In genomic region chr3:169241928-169242751, GRCh38 we compare ENCODE assay signal across 9 cellular contexts.
A peak's percentile ranks its signal among the peaks of the same experiment; 100 is the strongest.
DNase-seq lines count a peak whose midpoint lies in the region; ATAC-seq and TF ChIP-seq lines count a peak whose summit lies in the region.
"Had no signal": no experiment of that assay in that cellular context is flagged by ENCODE, and none has a peak within 500 bp of the region (broad histone marks: within the 10 kb centered on the region; RNA-seq: fewer than 3 reads in every experiment).

No MANE protein-coding gene starts in this region.

- H3K4me3 ChIP-seq in BE2C (ENCODE audit: low read depth, low read length) (peak overlapping the region; percentile 67), SK-N-MC (peak overlapping the region; percentile 83)

- TF ChIP-seq CTCF in BE2C (IDR thresholded peaks at IDR 0.05; ENCODE audit: low read depth, low read length) (no peak), osteocyte (IDR thresholded peaks at IDR 0.05) (no peak)

- H3K4me1 Mint-ChIP-seq in osteocyte (ENCODE audit: unreplicated experiment): peaks cover 52% of the 10 kb centered on the region

- H3K36me3 ChIP-seq in BE2C (no peaks in the 10 kb centered on the region), SK-N-MC (ENCODE audit: insufficient read depth, low read length) (no peaks in the 10 kb centered on the region)

- no peaks in the 10 kb centered on the region for H3K9me3 ChIP-seq in BE2C
- H3K9me3 ChIP-seq in SK-N-MC (ENCODE audit: low read depth, low read length): no peaks in the 10 kb centered on the region

- no peaks in the 10 kb centered on the region for H3K36me3 Mint-ChIP-seq in osteocyte (ENCODE audit: unreplicated experiment)

- H3K9me3 Mint-ChIP-seq in osteocyte (ENCODE audit: unreplicated experiment): no peaks in the 10 kb centered on the region

- DNase-seq in BE2C (peak; percentile 50), SK-N-MC (ENCODE audit: low read depth, low spot score) (no peak), head of caudate nucleus (peak in 26 of 42 donors; percentile 3 to 52 (median 18)), osteocyte (ENCODE audit: extremely low spot score, unreplicated experiment) (no peak), DMS53 treated with DMSO at 0.1 percent for 48 hours (lab: John Stamatoyannopoulos, UW; ENCODE audit: unreplicated experiment) (no peak), NK-92 (lab: John Stamatoyannopoulos, UW; ENCODE audit: unreplicated experiment) (no peak)
- no peak for DNase-seq in stimulated activated naive CD4-positive, alpha-beta T cell (lab: John Stamatoyannopoulos, UW)
- DNase-seq: stimulated activated CD4-positive, alpha-beta T cell treated with anti-CD3 and anti-CD28 coated beads, Interleukin-2, amount 100 ng/mL, for 24 hours had no signal

- H3K4me1 ChIP-seq in BE2C: peaks cover 5% of the 10 kb centered on the region; the same call in 1 of the 2 replicates

- peak overlapping the region; percentile 62 for H3K9ac ChIP-seq in SK-N-MC (ENCODE audit: insufficient read length)

- peak overlapping the region; percentile 89 for H3K4me3 Mint-ChIP-seq in osteocyte (ENCODE audit: unreplicated experiment)

- peak overlapping the region; percentile 97 for H3K27ac ChIP-seq in SK-N-MC

- ATAC-seq in GM18861 (IDR thresholded peaks at IDR 0.05; ENCODE audit: unreplicated experiment): no peak

- intact Hi-C loops in head of caudate nucleus (cut with DNase I): no loop called here

- H3K27me3 ChIP-seq in BE2C: no peaks in the 10 kb centered on the region

- no peaks in the 10 kb centered on the region for H3K27me3 Mint-ChIP-seq in osteocyte (ENCODE audit: unreplicated experiment)

- H3K27ac Mint-ChIP-seq in osteocyte (ENCODE audit: unreplicated experiment): peak overlapping the region; percentile 98

Comparison
In these comparisons a context has a peak if more than half of its experiments do, and no peak if none do; other contexts are left out.
1. DNase-seq: peak in BE2C (single experiment) and head of caudate nucleus (26 of 42); none in SK-N-MC (single experiment), osteocyte (single experiment), DMS53 treated with DMSO at 0.1 percent for 48 hours (single experiment), NK-92 (single experiment) and stimulated activated naive CD4-positive, alpha-beta T cell (0 of 6).